In genomic region chr11:3169235-3169951, GRCh38 we compare ENCODE assay signal across 3 cellular contexts.
TF ChIP-seq lines count a peak whose summit lies in the region.

No MANE protein-coding gene starts in this region.

TF ChIP-seq in HCT116, 20 proteins besides CTCF, POLR2A, EP300 and RAD21:
- no peak for TF ChIP-seq SRF (IDR thresholded peaks at IDR 0.05; ENCODE audit: low read depth)
- no peak for TF ChIP-seq CEBPB (IDR thresholded peaks at IDR 0.05; ENCODE audit: low read depth)
- TF ChIP-seq ZFX (IDR thresholded peaks at IDR 0.05): no peak
- no peak for TF ChIP-seq REST (IDR thresholded peaks at IDR 0.05; ENCODE audit: low read depth)
- TF ChIP-seq EGR1 (IDR thresholded peaks at IDR 0.05; ENCODE audit: low read depth): peak; percentile 22
- no peak for TF ChIP-seq ATF3 (IDR thresholded peaks at IDR 0.05)
- TF ChIP-seq MAX (IDR thresholded peaks at IDR 0.05): peak; percentile 82

TF ChIP-seq in SK-N-SH treated with all-trans-retinoic acid at 6 μM for 48 hours, 23 proteins besides CTCF, POLR2A, EP300 and RAD21:
- TF ChIP-seq POU6F1 (CRISPR knock-in tag; IDR thresholded peaks at IDR 0.05; ENCODE audit: borderline replicate concordance, low read depth) (no peak), ARNTL (CRISPR knock-in tag; IDR thresholded peaks at IDR 0.05; ENCODE audit: borderline replicate concordance, low read depth) (no peak), CREB5 (CRISPR knock-in tag; IDR thresholded peaks at IDR 0.05; ENCODE audit: low read depth) (no peak), ZFP30 (CRISPR knock-in tag; IDR thresholded peaks at IDR 0.05) (no peak), CSDC2 (CRISPR knock-in tag; IDR thresholded peaks at IDR 0.05) (no peak), TSHZ2 (CRISPR knock-in tag; IDR thresholded peaks at IDR 0.05) (no peak), GLIS3 (CRISPR knock-in tag; IDR thresholded peaks at IDR 0.05) (no peak), BACH2 (CRISPR knock-in tag; IDR thresholded peaks at IDR 0.05; ENCODE audit: borderline replicate concordance) (no peak), ZC3H10 (CRISPR knock-in tag; IDR thresholded peaks at IDR 0.05) (no peak), TCF4 (CRISPR knock-in tag; IDR thresholded peaks at IDR 0.05; ENCODE audit: borderline replicate concordance) (no peak), ZNF8 (CRISPR knock-in tag; IDR thresholded peaks at IDR 0.05) (no peak), ZFP3 (CRISPR knock-in tag; IDR thresholded peaks at IDR 0.05) (no peak), TOX (CRISPR knock-in tag; IDR thresholded peaks at IDR 0.05; ENCODE audit: borderline replicate concordance) (no peak), ESRRG (CRISPR knock-in tag; IDR thresholded peaks at IDR 0.05) (no peak), CSRNP3 (CRISPR knock-in tag; IDR thresholded peaks at IDR 0.05) (no peak), ISL1 (CRISPR knock-in tag; IDR thresholded peaks at IDR 0.05) (no peak), ZNF70 (CRISPR knock-in tag; IDR thresholded peaks at IDR 0.05) (no peak), SNAI2 (CRISPR knock-in tag; IDR thresholded peaks at IDR 0.05) (no peak), PATZ1 (CRISPR knock-in tag; IDR thresholded peaks at IDR 0.05; ENCODE audit: borderline replicate concordance) (no peak)

TF ChIP-seq in H1, 55 proteins besides CTCF, POLR2A, EP300 and RAD21:
- TF ChIP-seq RFX5 (IDR thresholded peaks at IDR 0.05; ENCODE audit: borderline replicate concordance, low read depth, low read length): no peak
- TF ChIP-seq HDAC2 (IDR thresholded peaks at IDR 0.05; ENCODE audit: borderline replicate concordance in 1 of 2, low read depth in 2 of 2, low read length in 2 of 2): 0 out of 4 replicates have a peak, but pooled peaks of 1 of the 2 experiments have one; percentile 30
- TF ChIP-seq GABPA (IDR thresholded peaks at IDR 0.05; ENCODE audit: borderline replicate concordance, insufficient read depth, low read length): 0 out of 2 replicates have a peak, but pooled peaks have one; percentile 28
- TF ChIP-seq ASH2L (IDR thresholded peaks at IDR 0.05; ENCODE audit: low read length): peak; percentile 42
- 0 out of 2 replicates have a peak, but pooled peaks have one; percentile 32 for TF ChIP-seq RBBP5 (IDR thresholded peaks at IDR 0.05; ENCODE audit: borderline replicate concordance, low read depth, low read length)
- peak; percentile 53 for TF ChIP-seq EZH2 (IDR thresholded peaks at IDR 0.05; ENCODE audit: low read depth, low read length, severe bottlenecking)
- TF ChIP-seq TBP (IDR thresholded peaks at IDR 0.05; ENCODE audit: low read depth, low read length): peak; percentile 61; the same call in 1 of the 2 replicates
- TF ChIP-seq TCF12 (IDR thresholded peaks at IDR 0.05; ENCODE audit: low read depth, low read length): no peak
- no peak for TF ChIP-seq CTBP2 (IDR thresholded peaks at IDR 0.05; ENCODE audit: borderline replicate concordance, insufficient read depth, insufficient read length, low read length)
- TF ChIP-seq MAX (IDR thresholded peaks at IDR 0.05): peak; percentile 63
- TF ChIP-seq USF2 (IDR thresholded peaks at IDR 0.05; ENCODE audit: low read length): peak; percentile 42; the same call in 1 of the 2 replicates
- peak; percentile 56 for TF ChIP-seq E2F6 (IDR thresholded peaks at IDR 0.05)
- no peak for TF ChIP-seq GTF2F1 (IDR thresholded peaks at IDR 0.05; ENCODE audit: borderline replicate concordance, low read depth, low read length)
- TF ChIP-seq BRCA1 (IDR thresholded peaks at IDR 0.05; ENCODE audit: low read depth, low read length): no peak
